25 cellular contexts compared by ENCODE assay signal in genomic region chr19:46650445-46650844, GRCh38. TPM values are rescaled to one million over a fixed set of nuclear protein-coding genes. Genes with fewer than 3 reads are reported as not detected.
"Had no signal": no experiment of that assay in that cellular context is flagged by ENCODE, and none has a peak within 500 bp of the region (broad histone marks: within the 10 kb centered on the region; RNA-seq: fewer than 3 reads in every experiment).

No MANE protein-coding gene starts in this region.

- H3K27ac ChIP-seq: gastrocnemius medialis, heart left ventricle, left ventricle myocardium inferior, thyroid gland had no signal

- H3K4me3 Mint-ChIP-seq: activated CD4-positive, alpha-beta T cell treated with anti-CD3 and anti-CD28 coated beads, Interleukin-2, amount 10 ng/mL, durations not matched to agents 7 days and 5 days; stimulated activated memory B cell treated with anti-CD40 and anti-IgM and Interleukin-4, amounts not matched to agents 10 μg/mL and 1 μg/mL and 100 μg/mL, for 72 hours had no signal

- H3K9me3 ChIP-seq: gastrocnemius medialis, thyroid gland had no signal

- ATAC-seq: gastrocnemius medialis; heart left ventricle; sciatic nerve; stimulated activated memory B cell treated with anti-CD40 and anti-IgM and Interleukin-4, amounts not matched to agents 10 μg/mL and 1 μg/mL and 100 μg/mL, for 72 hours had no signal

- H3K27ac Mint-ChIP-seq: activated CD4-positive, alpha-beta T cell treated with anti-CD3 and anti-CD28 coated beads, Interleukin-2, amount 10 ng/mL, durations not matched to agents 7 days and 5 days; stimulated activated memory B cell treated with anti-CD40 and anti-IgM and Interleukin-4, amounts not matched to agents 10 μg/mL and 1 μg/mL and 100 μg/mL, for 72 hours had no signal

- DNase-seq: activated CD4-positive, alpha-beta T cell treated with anti-CD3 and anti-CD28 coated beads, Interleukin-2, amount 10 ng/mL, durations not matched to agents 7 days and 5 days; activated CD8-positive, alpha-beta memory T cell treated with anti-CD3 and anti-CD28 coated beads for 24 hours; activated CD8-positive, alpha-beta memory T cell treated with anti-CD3 and anti-CD28 coated beads, Interleukin-2, amount 50 U/mL, for 48 hours; activated gamma-delta T cell treated with Interleukin-2 at 50 U/mL for 16 hours; cerebellar nuclear complex; cortex of kidney; gastrocnemius medialis; heart left ventricle; left ventricle myocardium inferior; mammary epithelial cell; midbrain; stimulated activated CD4-positive, alpha-beta T cell treated with anti-CD3 and anti-CD28 coated beads, Interleukin-4, amount 100 ng/mL, for 24 hours; T-helper 1 cell; T1000; thyroid gland had no signal

- H3K4me1 ChIP-seq: gastrocnemius medialis, left ventricle myocardium inferior, thyroid gland had no signal

- H3K4me2 ChIP-seq: smooth muscle cell had no signal

- FAIRE-seq: bronchial epithelial cell, endometrium had no signal

- H3K36me3 ChIP-seq: gastrocnemius medialis, left ventricle myocardium inferior, thyroid gland had no signal

- H3K4me3 ChIP-seq: gastrocnemius medialis, heart left ventricle, left ventricle myocardium inferior, smooth muscle cell, thyroid gland had no signal

RNA-seq across cellular contexts. Expression of gene GNG8, which starts 14.4 kb away (rescaled TPM):
- total RNA-seq: activated CD4-positive, alpha-beta T cell treated with anti-CD3 and anti-CD28 coated beads, Interleukin-2, amount 10 ng/mL, durations not matched to agents 7 days and 5 days; bronchial epithelial cell; gastrocnemius medialis; heart left ventricle; kidney epithelial cell; left ventricle myocardium inferior; mammary epithelial cell; osteocyte; sciatic nerve; smooth muscle cell; thyroid gland; urinary bladder had no signal
- polyA plus RNA-seq: adipose tissue, esophagus, heart left ventricle, mammary epithelial cell, urinary bladder had no signal

RNA-seq across cellular contexts. Expression of gene PTGIR, which starts 25.6 kb away (rescaled TPM):
- total RNA-seq: kidney epithelial cell had no signal
- polyA plus RNA-seq: mammary epithelial cell had no signal
